Comparison of ENCODE assay signal across 18 cellular contexts in the genomic region with DNA sequence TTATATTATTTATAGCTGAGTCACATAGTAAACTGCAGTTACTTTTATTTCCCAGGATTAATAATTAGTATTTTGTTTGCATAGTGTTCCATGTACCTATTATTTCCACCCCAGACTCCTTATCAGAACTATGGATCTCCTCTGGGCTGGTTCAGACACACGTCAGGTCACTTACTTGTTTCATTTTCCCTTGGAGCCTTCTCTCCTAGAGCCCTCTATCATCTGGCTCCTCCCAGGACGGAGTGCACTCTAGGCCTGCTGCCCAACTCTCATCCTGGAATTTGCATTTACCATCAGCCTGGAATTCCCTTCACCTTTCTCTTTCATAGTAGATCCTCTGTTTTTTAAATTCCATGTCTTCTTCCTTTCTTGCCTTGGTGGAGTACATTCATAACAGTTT. TPM values are rescaled to one million over a fixed set of nuclear protein-coding genes. Genes with fewer than 3 reads are reported as not detected.
"Had no signal": no experiment of that assay in that cellular context is flagged by ENCODE, and none has a peak within 500 bp of the region (broad histone marks: within the 10 kb centered on the region; RNA-seq: fewer than 3 reads in every experiment).

No MANE protein-coding gene starts in this region.

- H3K27me3 ChIP-seq: ascending aorta, breast epithelium, esophagus muscularis mucosa, tibial artery had no signal

- ATAC-seq: activated T-cell treated with anti-CD3 and anti-CD28 coated beads, Interleukin-2, amount 50 U/mL, for 72 hours; left colon; sciatic nerve; stimulated activated effector memory CD8-positive, alpha-beta T cell treated with anti-CD3 and anti-CD28 coated beads, Interleukin-12 subunit alpha, Interleukin-12 subunit beta, amount 100 ng/mL, for 72 hours had no signal

- H3K4me1 ChIP-seq: ascending aorta, breast epithelium, tibial artery had no signal

- H3K27ac ChIP-seq: ascending aorta, breast epithelium, esophagus muscularis mucosa, tibial artery, WERI-Rb-1 had no signal

- FAIRE-seq: endothelial cell of umbilical vein, islet of Langerhans had no signal

- H3K9me3 ChIP-seq: ascending aorta, breast epithelium, esophagus muscularis mucosa, tibial artery had no signal

- H3K4me3 ChIP-seq: ascending aorta, breast epithelium, esophagus muscularis mucosa, tibial artery had no signal

- DNase-seq: activated CD4-positive, alpha-beta T cell treated with anti-CD3 and anti-CD28 coated beads for 1 hour; activated effector memory CD4-positive, alpha-beta T cell treated with anti-CD3 and anti-CD28 coated beads, Interleukin-2, amount 50 U/mL, for 16 hours; activated T-cell treated with anti-CD3 and anti-CD28 coated beads, Interleukin-2, amount 50 U/mL, for 72 hours; effector CD4-positive, alpha-beta T cell; left colon; stimulated activated CD4-positive, alpha-beta T cell treated with anti-CD3 and anti-CD28 coated beads, Interleukin-4, amount 100 ng/mL, for 24 hours; SW 1271; T-helper 2 cell; tibial artery; WERI-Rb-1 had no signal

RNA-seq across cellular contexts. Expression of gene GALNT16, which starts 28.5 kb away (rescaled TPM):
- total RNA-seq: lung microvascular endothelial cell had no signal
